12 cellular contexts compared by ENCODE assay signal in the genomic region with DNA sequence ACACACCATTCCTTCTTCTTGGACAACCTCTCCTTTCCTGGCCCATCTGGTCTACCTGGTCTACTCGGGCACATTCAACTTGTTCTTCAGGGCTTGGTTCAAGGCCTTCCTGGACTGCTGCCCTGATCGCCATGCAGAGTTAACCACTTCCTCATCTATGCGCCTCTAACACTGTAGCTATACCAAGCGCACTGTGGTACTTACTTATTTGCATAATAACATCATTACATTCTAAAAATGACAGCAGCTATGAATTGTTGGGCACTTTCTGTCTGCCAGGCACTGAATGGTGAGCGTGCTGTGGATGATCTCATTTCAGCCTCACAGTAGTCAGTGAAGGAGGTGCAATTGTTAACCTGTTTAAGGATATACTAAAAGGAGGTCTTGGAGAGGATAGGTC.
A peak's percentile ranks its signal among the peaks of the same experiment; 100 is the strongest.
DNase-seq lines count a peak whose midpoint lies in the region; ATAC-seq, FAIRE-seq and TF ChIP-seq lines count a peak whose summit lies in the region.
"Had no signal": no experiment of that assay in that cellular context is flagged by ENCODE, and none has a peak within 500 bp of the region (broad histone marks: within the 10 kb centered on the region; RNA-seq: fewer than 3 reads in every experiment).

No MANE protein-coding gene starts in this region.

- peak; percentile 75 for FAIRE-seq in urothelium cell line (lab: Jason Lieb, UNC)

- no peaks in the 10 kb centered on the region for H3K9me3 Mint-ChIP-seq in natural killer cell treated with Interleukin-12 subunit alpha and Interleukin-12 subunit beta and Interleukin-15 and Interleukin-18, amount 100 ng/mL, for 72 hours
- H3K9me3 Mint-ChIP-seq in natural killer cell, result no peaks in the 10 kb centered on the region

- no peaks in the 10 kb centered on the region for H3K36me3 ChIP-seq in colonic mucosa
- H3K36me3 ChIP-seq: right lobe of liver had no signal

- H3K9ac ChIP-seq in colonic mucosa (ENCODE audit: low read depth in 2 of 2, low read length in 2 of 2), result no peak overlapping the region

- no peak overlapping the region for H3K4me3 ChIP-seq in colonic mucosa
- H3K4me3 ChIP-seq: right lobe of liver had no signal

- intact Hi-C loops in natural killer cell (cut with micrococcal nuclease), result no loop called here
- intact Hi-C loops in colonic mucosa (cut with DNase I), result loop anchor here (2.0 to 5.0 kb wide), 2 partner anchors 64 to 282 kb away; no protein-coding TSS in a partner anchor

- no peaks in the 10 kb centered on the region for H3K9me3 ChIP-seq in colonic mucosa
- H3K9me3 ChIP-seq: right lobe of liver had no signal

- no peaks in the 10 kb centered on the region for H3K27me3 ChIP-seq in colonic mucosa
- H3K27me3 ChIP-seq: right lobe of liver had no signal

- H3K36me3 Mint-ChIP-seq in natural killer cell treated with Interleukin-12 subunit alpha and Interleukin-12 subunit beta and Interleukin-15 and Interleukin-18, amount 100 ng/mL, for 72 hours, result no peaks in the 10 kb centered on the region
- no peaks in the 10 kb centered on the region for H3K36me3 Mint-ChIP-seq in natural killer cell

- H3K27me3 Mint-ChIP-seq in natural killer cell treated with Interleukin-12 subunit alpha and Interleukin-12 subunit beta and Interleukin-15 and Interleukin-18, amount 100 ng/mL, for 72 hours, result peaks cover 22 to 50% of the 10 kb centered on the region in 2 donors
- peaks cover 33 to 60% of the 10 kb centered on the region in 2 donors for H3K27me3 Mint-ChIP-seq in natural killer cell (ENCODE audit: low read depth in 2 of 2)

- H3K27ac ChIP-seq in colonic mucosa, result no peak overlapping the region
- H3K27ac ChIP-seq: right lobe of liver had no signal

- no peak for DNase-seq in natural killer cell treated with Interleukin-12 subunit alpha and Interleukin-12 subunit beta and Interleukin-15 and Interleukin-18, amount 100 ng/mL, for 72 hours (ENCODE audit: low spot score)
- DNase-seq in natural killer cell (no peak), NCI-H2029 treated with DMSO at 0.1 percent for 48 hours (lab: John Stamatoyannopoulos, UW) (peak; percentile 7), urothelium cell line (ENCODE audit: low spot score) (no peak), colonic mucosa (no peak), SHP77 (lab: John Stamatoyannopoulos, UW) (no peak)
- DNase-seq: activated T-cell treated with anti-CD3 and anti-CD28 coated beads for 4 hours, midbrain, NCI-H524 treated with DMSO at 0.1 percent for 48 hours, right lobe of liver had no signal

- H3K4me1 Mint-ChIP-seq in natural killer cell treated with Interleukin-12 subunit alpha and Interleukin-12 subunit beta and Interleukin-15 and Interleukin-18, amount 100 ng/mL, for 72 hours (ENCODE audit: low read depth in 2 of 2), result peaks cover 8 to 12% of the 10 kb centered on the region in 2 donors
- peaks cover 7 to 12% of the 10 kb centered on the region in 2 donors for H3K4me1 Mint-ChIP-seq in natural killer cell

- ATAC-seq in natural killer cell treated with Interleukin-12 subunit alpha and Interleukin-12 subunit beta and Interleukin-15 and Interleukin-18, amount 100 ng/mL, for 72 hours, result peak; percentile 68 to 81
- no peak for ATAC-seq in natural killer cell
- ATAC-seq in HG03064 (IDR thresholded peaks at IDR 0.05; ENCODE audit: low read depth, unreplicated experiment), result peak; percentile 92
- no peak for ATAC-seq in HG03342 (IDR thresholded peaks at IDR 0.05; ENCODE audit: unreplicated experiment)

- no peak overlapping the region for H3K27ac Mint-ChIP-seq in natural killer cell treated with Interleukin-12 subunit alpha and Interleukin-12 subunit beta and Interleukin-15 and Interleukin-18, amount 100 ng/mL, for 72 hours
- H3K27ac Mint-ChIP-seq in natural killer cell, result no peak overlapping the region

- no peak for TF ChIP-seq CTCF in natural killer cell (IDR thresholded peaks at IDR 0.05)
- no peak for TF ChIP-seq CTCF in colonic mucosa (IDR thresholded peaks at IDR 0.05)

- no peaks in the 10 kb centered on the region for H3K4me1 ChIP-seq in colonic mucosa

- H3K4me3 Mint-ChIP-seq in natural killer cell treated with Interleukin-12 subunit alpha and Interleukin-12 subunit beta and Interleukin-15 and Interleukin-18, amount 100 ng/mL, for 72 hours, result no peak overlapping the region
- H3K4me3 Mint-ChIP-seq in natural killer cell, result no peak overlapping the region

Comparison
In these comparisons a context has a peak if more than half of its experiments do, and no peak if none do; other contexts are left out.
1. ATAC-seq: peak in natural killer cell treated with Interleukin-12 subunit alpha and Interleukin-12 subunit beta and Interleukin-15 and Interleukin-18, amount 100 ng/mL, for 72 hours (2 of 2) and HG03064 (single experiment); none in natural killer cell (0 of 3) and HG03342 (single experiment).